In the genomic region with DNA sequence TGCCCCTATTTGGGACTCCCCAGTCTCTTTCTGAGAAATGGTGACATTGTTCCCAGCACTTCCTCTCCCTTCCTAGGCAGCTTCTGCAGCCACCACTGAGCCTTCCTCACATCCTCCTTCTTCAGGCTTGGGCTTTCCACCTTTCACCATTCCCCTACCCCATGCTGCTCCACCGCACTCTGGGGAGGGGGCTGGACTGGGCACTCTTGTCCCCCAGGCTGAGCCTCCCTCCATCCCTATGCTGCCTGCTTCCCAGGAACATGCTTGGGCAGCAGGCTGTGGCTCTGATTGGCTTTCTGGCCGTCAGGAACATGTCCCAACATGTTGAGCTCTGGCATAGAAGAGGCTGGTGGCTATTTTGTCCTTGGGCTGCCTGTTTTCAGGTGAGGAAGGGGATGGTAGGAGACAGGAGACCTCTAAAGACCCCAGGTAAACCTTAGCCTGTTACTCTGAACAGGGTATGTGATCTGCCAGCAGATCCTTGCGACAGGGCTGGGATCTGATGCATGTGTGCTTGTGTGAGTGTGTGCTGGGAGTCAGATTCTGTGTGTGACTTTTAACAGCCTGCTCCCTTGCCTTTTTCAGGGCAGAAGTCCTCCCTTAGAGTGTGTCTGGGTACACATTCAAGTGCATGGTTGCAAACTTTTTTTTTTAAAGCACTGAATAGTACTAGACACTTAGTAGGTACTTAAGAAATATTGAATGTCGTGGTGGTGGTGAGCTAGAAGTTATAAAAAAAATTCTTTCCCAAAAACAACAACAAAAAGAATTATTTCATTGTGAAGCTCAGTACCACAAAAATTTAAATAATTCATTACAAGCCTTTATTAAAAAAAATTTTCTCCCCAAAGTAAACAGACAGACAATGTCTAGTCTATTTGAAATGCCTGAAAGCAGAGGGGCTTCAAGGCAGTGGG, we compare ENCODE assay signal across 8 cellular contexts. TPM values are rescaled to one million over a fixed set of nuclear protein-coding genes. Genes with fewer than 3 reads are reported as not detected.
DNase-seq lines count a peak whose midpoint lies in the region; ATAC-seq, FAIRE-seq and TF ChIP-seq lines count a peak whose summit lies in the region.

No MANE protein-coding gene starts in this region.

- CTCF ChIA-PET in CD4-positive, alpha-beta memory T cell (lab: Charles Lee; ENCODE audit: partially characterized antibody): interaction anchor here (0.6 to 1.6 kb wide), 3 partner anchors 14 to 61 kb away, joined by 3 to 4 read pairs (median 3); no protein-coding TSS in a partner anchor
- CTCF ChIA-PET in K562 (lab: Yijun Ruan, JAX; ENCODE audit: low intra/inter-chr PET ratio): no interaction called here

- WGBS in K562 (ENCODE audit: insufficient coverage, low coverage, missing lambda C conversion rate): 1% methylated on average over 4 of the region's 4 CpGs

- POLR2A ChIA-PET in CD4-positive, alpha-beta memory T cell (lab: Charles Lee; ENCODE audit: partially characterized antibody): interaction anchor here (0.7 to 2.4 kb wide), 2 partner anchors 61 to 537 kb away, joined by 3 to 7 read pairs; no protein-coding TSS in a partner anchor
- POLR2A ChIA-PET in K562 (lab: Yijun Ruan, JAX): interaction anchor here (0.6 to 3.3 kb wide), 5 partner anchors 22 to 314 kb away, joined by 3 to 16 read pairs (median 3); no protein-coding TSS in a partner anchor

- H3K27ac Mint-ChIP-seq in CD4-positive, alpha-beta memory T cell: peak overlapping the region in 5 of 7 donors; percentile 5 to 100 (median 88)
- peak overlapping the region; percentile 27 to 99 (median 46) for H3K27ac Mint-ChIP-seq in IgD-negative memory B cell
- peak overlapping the region in 1 of 2 donors; percentile 96 for H3K27ac Mint-ChIP-seq in natural killer cell

- in situ Hi-C loops in K562 (cut with MboI): no loop called here

- no peaks in the 10 kb centered on the region for H3K36me3 ChIP-seq in CD4-positive, alpha-beta memory T cell (ENCODE audit: insufficient read depth, low read length)
- H3K36me3 ChIP-seq in K562 (ENCODE audit: control insufficient read depth, insufficient read depth, low read length) (no peaks in the 10 kb centered on the region), BE2C (no peaks in the 10 kb centered on the region)

- no peaks in the 10 kb centered on the region for H3K9me3 ChIP-seq in CD4-positive, alpha-beta memory T cell (ENCODE audit: control insufficient read depth in 1 of 2, low read length in 2 of 2)
- no peaks in the 10 kb centered on the region for H3K9me3 ChIP-seq in K562 (replicated peaks; ENCODE audit: control insufficient read depth, insufficient read depth, low read depth, low read length)
- no peaks in the 10 kb centered on the region for H3K9me3 ChIP-seq in BE2C

- H2AFZ ChIP-seq in K562 (ENCODE audit: low read depth, low read length): no peak overlapping the region

- no peak for TF ChIP-seq RAD21 in K562 (CRISPR knock-in tag; conservative IDR thresholded peaks at IDR 0.05 in 1 of 2, IDR thresholded peaks at IDR 0.05 in 1 of 2)

- intact Hi-C loops in CD4-positive, alpha-beta memory T cell (cut with micrococcal nuclease): no loop called here
- intact Hi-C loops in K562 (cut with micrococcal nuclease): loop anchor here (10.0 kb wide), 1 partner anchor 252 kb away; no protein-coding TSS in a partner anchor
- intact Hi-C loops in natural killer cell (cut with micrococcal nuclease): no loop called here

- no peak for FAIRE-seq in K562 (lab: Jason Lieb, UNC)

- TF ChIP-seq CTCF in K562 (IDR thresholded peaks at IDR 0.05 in 2 of 3, conservative IDR thresholded peaks at IDR 0.05 in 1 of 3; ENCODE audit: insufficient read depth in 2 of 3, low read depth in 1 of 3, low read length in 3 of 3) (no peak), natural killer cell (IDR thresholded peaks at IDR 0.05) (no peak), BE2C (IDR thresholded peaks at IDR 0.05; ENCODE audit: low read depth, low read length) (no peak)

- no peak overlapping the region for H3K27ac ChIP-seq in CD4-positive, alpha-beta memory T cell (ENCODE audit: low read depth, low read length)
- H3K27ac ChIP-seq in K562 (ENCODE audit: extremely low read depth, low read depth, low read length): no peak overlapping the region

- peaks cover 0 to 8% of the 10 kb centered on the region in 2 donors for H3K36me3 Mint-ChIP-seq in CD4-positive, alpha-beta memory T cell
- H3K36me3 Mint-ChIP-seq in IgD-negative memory B cell (peaks cover 1% of the 10 kb centered on the region), natural killer cell (no peaks in the 10 kb centered on the region)

- H4K20me1 ChIP-seq in K562 (replicated peaks; ENCODE audit: control insufficient read depth, insufficient read depth, low read length): no peaks in the 10 kb centered on the region

- H3K4me3 ChIP-seq in CD4-positive, alpha-beta memory T cell (ENCODE audit: low read length in 2 of 2): no peak overlapping the region
- H3K4me3 ChIP-seq in K562: no peak overlapping the region
- H3K4me3 ChIP-seq in BE2C (ENCODE audit: low read depth, low read length): no peak overlapping the region

- BruUV-seq in K562 (replicated peaks; lab: Mats Ljungman, UMichigan): no TSS peak

- H3K9me3 Mint-ChIP-seq in CD4-positive, alpha-beta memory T cell: peaks cover 0 to 6% (median 0%) of the 10 kb centered on the region in 8 donors
- H3K9me3 Mint-ChIP-seq in IgD-negative memory B cell (no peaks in the 10 kb centered on the region), natural killer cell (no peaks in the 10 kb centered on the region)

- ATAC-seq in K562 (no peak), natural killer cell (no peak), HG03439 (IDR thresholded peaks at IDR 0.05; ENCODE audit: unreplicated experiment) (no peak)

- H3K27me3 ChIP-seq in CD4-positive, alpha-beta memory T cell (ENCODE audit: insufficient read depth, low read length): no peaks in the 10 kb centered on the region
- H3K27me3 ChIP-seq in K562 (ENCODE audit: control insufficient read depth in 2 of 2, insufficient read depth in 2 of 2, low read length in 2 of 2): peaks cover 23 to 41% of the 10 kb centered on the region in 2 experiments
- peaks cover 10% of the 10 kb centered on the region for H3K27me3 ChIP-seq in BE2C

- H3K4me1 ChIP-seq in CD4-positive, alpha-beta memory T cell (ENCODE audit: insufficient read depth, low read length): peaks cover 32% of the 10 kb centered on the region
- H3K4me1 ChIP-seq in K562 (replicated peaks in 1 of 2; ENCODE audit: control insufficient read depth in 2 of 2, insufficient read depth in 2 of 2, low read length in 2 of 2) (peaks cover 22 to 29% of the 10 kb centered on the region in 2 experiments), BE2C (peaks cover 15% of the 10 kb centered on the region)

- peaks cover 0 to 6% of the 10 kb centered on the region in 2 donors for H3K27me3 Mint-ChIP-seq in CD4-positive, alpha-beta memory T cell
- H3K27me3 Mint-ChIP-seq in IgD-negative memory B cell (no peaks in the 10 kb centered on the region), natural killer cell (ENCODE audit: low read depth in 2 of 2) (peaks cover 0 to 5% of the 10 kb centered on the region in 2 donors)

- no peak for TF ChIP-seq EP300 in K562 (IDR thresholded peaks at IDR 0.05; ENCODE audit: low read length)

- no peaks in the 10 kb centered on the region; the same call in 2 of the 3 replicates for H3K79me2 ChIP-seq in K562 (ENCODE audit: control insufficient read depth, insufficient read depth, low read length)

- DNase-seq in CD4-positive, alpha-beta memory T cell: no peak
- DNase-seq in K562 (ENCODE audit: extremely low read depth in 1 of 4, low spot score in 3 of 4) (no peak), natural killer cell (no peak), RPMI8226 (no peak), BE2C (no peak), NOMO-1 treated with dmso at 0.1 percent for 144 hours (lab: John Stamatoyannopoulos, UW; ENCODE audit: unreplicated experiment) (no peak)

- peaks cover 17 to 45% (median 31%) of the 10 kb centered on the region in 4 donors for H3K4me1 Mint-ChIP-seq in CD4-positive, alpha-beta memory T cell
- H3K4me1 Mint-ChIP-seq in IgD-negative memory B cell (peaks cover 7 to 14% (median 13%) of the 10 kb centered on the region in 3 donors), natural killer cell (peaks cover 29 to 30% of the 10 kb centered on the region in 2 donors)

- H3K9ac ChIP-seq in K562 (ENCODE audit: insufficient read depth in 1 of 2, low read depth in 2 of 2, low read length in 2 of 2): no peak overlapping the region

- no peaks in the 10 kb centered on the region for H3K9me1 ChIP-seq in K562 (ENCODE audit: control insufficient read depth, insufficient read depth, low read length)

- TF ChIP-seq POLR2A in K562 (conservative IDR thresholded peaks at IDR 0.05): no peak

- no peak overlapping the region for H3K4me2 ChIP-seq in K562 (ENCODE audit: insufficient read depth, low read length)

- peak overlapping the region in 2 of 8 donors; percentile 56 to 85 for H3K4me3 Mint-ChIP-seq in CD4-positive, alpha-beta memory T cell
- H3K4me3 Mint-ChIP-seq in IgD-negative memory B cell (peak overlapping the region in 2 of 4 donors; percentile 54 to 92), natural killer cell (peak overlapping the region; percentile 85)

RNA-seq across cellular contexts. Expression of a gene that starts 2.1 kb away (rescaled TPM):
- 10 to 100 TPM; 10.5 to 12.9 TPM for total RNA-seq in CD4-positive, alpha-beta memory T cell
- polyA plus RNA-seq in CD4-positive, alpha-beta memory T cell: 10 to 100 TPM in 1 of 2 donors, 1 to 10 TPM in 1; 3.3 to 20.6 TPM
- polyA plus RNA-seq in IgD-negative memory B cell (81.1 TPM), K562 (2011; rRNA removed) (7.6 and 9.2 TPM in 2 replicates), K562 (2014; fragmentation: Illumina TruSeq; extraction: Trizol) (5.8 and 7.7 TPM in 2 replicates), K562 (2014; fragmentation: Nextera tagmentation; extraction: Ambion mirVana) (under 1 TPM; 0.25 to 0.49 TPM), K562 (2014; rRNA removed) (5.9 and 7.0 TPM in 2 replicates)
- total RNA-seq in K562 (2011; cell fraction: chromatin; rRNA removed; ENCODE audit: low replicate concordance): 2.3 and 8.5 TPM in 2 replicates
- 6.4 and 8.2 TPM in 2 replicates for total RNA-seq in K562 (2011; cell fraction: nucleolus; rRNA removed)
- 5.9 and 9.0 TPM in 2 replicates for total RNA-seq in K562 (2011; cell fraction: nucleoplasm; rRNA removed)
- total RNA-seq in K562 (2014; rRNA removed) (5.1 and 5.6 TPM in 2 replicates), K562 (2014; rRNA removed; fragmentation: Illumina TruSeq; extraction: Trizol) (2.5 and 3.3 TPM in 2 replicates), K562 (2015; rRNA removed; fragmentation: Illumina TruSeq; extraction: Trizol) (2.1 TPM in 2 replicates), K562 (2021) (7.3 and 8.1 TPM in 2 replicates), natural killer cell (10 to 100 TPM; 19.1 to 40.7 (median 25.4) TPM)
- polyA plus RNA-seq in K562 (2011; cell fraction: cytosol; rRNA removed): 10.9 and 18.9 TPM in 2 replicates
- 9.1 and 12.7 TPM in 2 replicates for polyA plus RNA-seq in K562 (2011; cell fraction: nucleus; rRNA removed)
- 8.9 and 18.7 TPM in 2 replicates for polyA plus RNA-seq in K562 (2012)
- 2.5 and 3.7 TPM in 2 replicates for polyA minus RNA-seq in K562 (2011; rRNA and poly(A)+ RNA removed)
- polyA minus RNA-seq in K562 (2011; cell fraction: cytosol; rRNA and poly(A)+ RNA removed): 3.7 and 5.2 TPM in 2 replicates
- 3.1 and 4.0 TPM in 2 replicates for polyA minus RNA-seq in K562 (2011; cell fraction: nucleus; rRNA and poly(A)+ RNA removed)
- 43.3 TPM for polyA plus RNA-seq in BE2C (2012; ENCODE audit: insufficient read depth, insufficient read length, low read depth)

RNA-seq across cellular contexts. Expression of a gene that starts 21.2 kb away (rescaled TPM):
- not detected for total RNA-seq in CD4-positive, alpha-beta memory T cell
- polyA plus RNA-seq in CD4-positive, alpha-beta memory T cell: not detected
- not detected for polyA plus RNA-seq in IgD-negative memory B cell
- not detected in 2 replicates for total RNA-seq in K562 (2011; cell fraction: chromatin; rRNA removed; ENCODE audit: low replicate concordance)
- 0.17 TPM in 1 of 2 replicates, not detected in the other for total RNA-seq in K562 (2011; cell fraction: nucleolus; rRNA removed)
- not detected in 2 replicates for total RNA-seq in K562 (2011; cell fraction: nucleoplasm; rRNA removed)
- not detected in 2 replicates for total RNA-seq in K562 (2014; rRNA removed)
- not detected in 2 replicates for total RNA-seq in K562 (2014; rRNA removed; fragmentation: Illumina TruSeq; extraction: Trizol)
- not detected in 2 replicates for total RNA-seq in K562 (2015; rRNA removed; fragmentation: Illumina TruSeq; extraction: Trizol)
- total RNA-seq in K562 (2021): not detected in 2 replicates
- not detected in 2 replicates for polyA plus RNA-seq in K562 (2011; rRNA removed)
- polyA plus RNA-seq in K562 (2011; cell fraction: cytosol; rRNA removed): not detected in 2 replicates
- polyA plus RNA-seq in K562 (2011; cell fraction: nucleus; rRNA removed): not detected in 2 replicates
- polyA plus RNA-seq in K562 (2012): 0.10 TPM in 1 of 2 replicates, not detected in the other
- not detected in 2 replicates for polyA plus RNA-seq in K562 (2014; fragmentation: Illumina TruSeq; extraction: Trizol)
- polyA plus RNA-seq in K562 (2014; fragmentation: Nextera tagmentation; extraction: Ambion mirVana): not detected
- polyA plus RNA-seq in K562 (2014; rRNA removed): not detected in 2 replicates
- polyA minus RNA-seq in K562 (2011; rRNA and poly(A)+ RNA removed): not detected in 2 replicates
- polyA minus RNA-seq in K562 (2011; cell fraction: cytosol; rRNA and poly(A)+ RNA removed): not detected in 2 replicates
- not detected in 2 replicates for polyA minus RNA-seq in K562 (2011; cell fraction: nucleus; rRNA and poly(A)+ RNA removed)
- 10 to 100 TPM in 1 of 3 donors, under 1 TPM in 2; 0.09 to 12.9 (median 0.70) TPM for total RNA-seq in natural killer cell
- polyA plus RNA-seq in BE2C (2012; ENCODE audit: insufficient read depth, insufficient read length, low read depth): 0.17 TPM
